In the genomic region with DNA sequence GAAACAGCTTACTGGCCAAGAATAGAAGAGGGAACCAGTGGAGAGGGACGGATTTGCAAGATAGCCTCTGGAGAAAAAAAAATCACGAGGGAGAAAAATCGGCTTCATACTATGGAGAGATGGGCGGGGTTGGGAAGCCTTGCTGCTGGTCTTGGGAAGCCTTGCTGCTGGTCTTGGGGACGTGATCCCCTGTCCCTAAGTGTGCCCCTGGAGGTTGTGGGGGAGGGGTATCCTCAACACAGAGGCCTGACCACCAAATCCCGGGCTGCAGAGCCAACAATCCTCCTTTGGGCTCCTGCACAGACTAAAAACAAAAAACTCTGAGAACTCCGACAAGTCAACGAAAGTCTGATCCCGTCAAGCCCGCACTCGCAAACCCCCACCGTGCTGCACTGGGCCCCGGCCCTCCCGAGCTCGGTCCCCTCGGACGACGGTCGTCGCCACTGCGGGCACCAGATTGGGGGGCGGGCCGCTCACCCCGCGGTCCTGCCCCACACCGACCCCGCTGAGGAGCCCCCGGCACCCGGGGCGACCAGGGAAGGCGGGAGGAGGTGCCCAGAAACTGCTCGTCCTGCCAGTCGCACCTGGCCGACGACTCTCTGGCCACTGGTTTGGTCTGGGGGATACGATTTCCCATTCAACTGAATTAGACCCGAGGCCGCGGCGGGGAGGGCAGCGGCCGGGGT, we compare ENCODE assay signal across 8 cellular contexts. TPM values are rescaled to one million over a fixed set of nuclear protein-coding genes. Genes with fewer than 3 reads are reported as not detected.
DNase-seq lines count a peak whose midpoint lies in the region; ATAC-seq and TF ChIP-seq lines count a peak whose summit lies in the region.

No MANE protein-coding gene starts in this region.

- POLR2A ChIA-PET in PC-3 (lab: Charles Lee; ENCODE audit: unreplicated experiment): interaction anchor here (0.6 kb wide), 1 partner anchor 748 kb away, joined by 3 read pairs; no protein-coding TSS in a partner anchor

- H3K4me2 ChIP-seq in GM23248 (ENCODE audit: unreplicated experiment): peak overlapping the region; percentile 70
- peak overlapping the region; percentile 96 for H3K4me2 ChIP-seq in PC-3 (ENCODE audit: low read length)

- peak overlapping the region; percentile 33 to 76 (median 60) for H3K4me3 Mint-ChIP-seq in CD4-positive, CD25-positive, alpha-beta regulatory T cell
- peak overlapping the region; percentile 35 for H3K4me3 Mint-ChIP-seq in memory B cell

- H3F3A ChIP-seq in GM23248 (ENCODE audit: insufficient read depth): peaks cover 7% of the 10 kb centered on the region; the same call in 1 of the 2 replicates
- no peaks in the 10 kb centered on the region for H3F3A ChIP-seq in PC-3 (ENCODE audit: low read length, unreplicated experiment)

- no TSS peak for BruUV-seq in PC-3 (replicated peaks; lab: Mats Ljungman, UMichigan)

- H4K20me1 ChIP-seq in GM23248 (ENCODE audit: insufficient read depth) (no peaks in the 10 kb centered on the region), PC-3 (ENCODE audit: low read length) (peaks cover 5% of the 10 kb centered on the region; the same call in 1 of the 2 replicates)

- no peak overlapping the region for H3K27ac ChIP-seq in CD4-positive, CD25-positive, alpha-beta regulatory T cell (ENCODE audit: insufficient read depth, low read length, poor library complexity, severe bottlenecking)
- H3K27ac ChIP-seq in GM23248 (no peak overlapping the region), PC-3 (ENCODE audit: low read length) (peak overlapping the region; percentile 70), dorsolateral prefrontal cortex (peak overlapping the region in 54 of 59 donors; percentile 25 to 93 (median 75)), thyroid gland (peak overlapping the region; percentile 46 to 85 (median 83))

- H3K4me1 Mint-ChIP-seq in CD4-positive, CD25-positive, alpha-beta regulatory T cell: peaks cover 0 to 17% (median 9%) of the 10 kb centered on the region in 4 donors
- no peaks in the 10 kb centered on the region for H3K4me1 Mint-ChIP-seq in memory B cell

- no peak for TF ChIP-seq POLR2A in thyroid gland (IDR thresholded peaks at IDR 0.05)

- H3K4me3 ChIP-seq in CD4-positive, CD25-positive, alpha-beta regulatory T cell (ENCODE audit: low read depth, low read length): no peak overlapping the region
- H3K4me3 ChIP-seq in GM23248 (peak overlapping the region; percentile 68), PC-3 (ENCODE audit: low read length) (peak overlapping the region; percentile 82), dorsolateral prefrontal cortex (peak overlapping the region; percentile 67 to 96 (median 88)), thyroid gland (replicated peaks in 1 of 3) (peak overlapping the region; percentile 74 to 90 (median 81))

- WGBS in GM23248 (ENCODE audit: low coverage in 1 of 2, low lambda C conversion rate in 2 of 2, missing lambda C conversion rate in 2 of 2), 2 experiments: 7% methylated on average over 39 of the region's 42 CpGs
- WGBS in thyroid gland, 2 donors: 4 to 7% methylated on average over 7 to 15 of the region's 42 CpGs

- intact Hi-C loops in PC-3 (cut with micrococcal nuclease): loop anchor here (10.0 kb wide), 2 partner anchors 145 to 295 kb away; a partner anchor contains a TSS
- intact Hi-C loops in dorsolateral prefrontal cortex (cut with DNase I): loop anchor here (2.0 to 10.0 kb wide), 5 partner anchors 23 to 295 kb away; a partner anchor contains a TSS
- intact Hi-C loops in thyroid gland (cut with DNase I): no loop called here

- in situ Hi-C loops in GM23248 (cut with MboI): loop anchor here (25.0 kb wide), 1 partner anchor 1037 kb away; no protein-coding TSS in a partner anchor

- H3K27ac Mint-ChIP-seq in CD4-positive, CD25-positive, alpha-beta regulatory T cell: peak overlapping the region in 1 of 3 donors; percentile 26
- H3K27ac Mint-ChIP-seq in memory B cell: no peak overlapping the region

- no peaks in the 10 kb centered on the region for H3K36me3 ChIP-seq in CD4-positive, CD25-positive, alpha-beta regulatory T cell (ENCODE audit: control insufficient read depth, insufficient read depth, low read length)
- H3K36me3 ChIP-seq in GM23248 (ENCODE audit: low read depth) (no peaks in the 10 kb centered on the region), PC-3 (ENCODE audit: low read depth, low read length) (no peaks in the 10 kb centered on the region), thyroid gland (no peaks in the 10 kb centered on the region)

- no peaks in the 10 kb centered on the region for H3K36me3 Mint-ChIP-seq in CD4-positive, CD25-positive, alpha-beta regulatory T cell
- no peaks in the 10 kb centered on the region for H3K36me3 Mint-ChIP-seq in memory B cell

- peak overlapping the region; percentile 43 for H3K9ac ChIP-seq in GM23248
- H3K9ac ChIP-seq in PC-3 (ENCODE audit: low read length): peak overlapping the region; percentile 100

- no peaks in the 10 kb centered on the region for H3K9me2 ChIP-seq in GM23248 (ENCODE audit: insufficient read depth)
- no peaks in the 10 kb centered on the region for H3K9me2 ChIP-seq in PC-3 (replicated peaks; ENCODE audit: low read length)

- H3K4me1 ChIP-seq in CD4-positive, CD25-positive, alpha-beta regulatory T cell (ENCODE audit: control insufficient read depth, insufficient read depth, low read length, poor library complexity, severe bottlenecking): peaks cover 13% of the 10 kb centered on the region
- H3K4me1 ChIP-seq in GM23248 (ENCODE audit: insufficient read depth): no peaks in the 10 kb centered on the region
- H3K4me1 ChIP-seq in PC-3 (ENCODE audit: insufficient read depth, low read length): peaks cover 23% of the 10 kb centered on the region
- H3K4me1 ChIP-seq in thyroid gland: peaks cover 0 to 13% of the 10 kb centered on the region in 2 donors

- no peak for ATAC-seq in CD4-positive, CD25-positive, alpha-beta regulatory T cell (ENCODE audit: low read depth in 2 of 2)
- ATAC-seq in PC-3 (no peak; the same call in 1 of the 2 replicates), memory B cell (ENCODE audit: low read depth) (no peak)

- H3K27me3 Mint-ChIP-seq in CD4-positive, CD25-positive, alpha-beta regulatory T cell: peaks cover 68% of the 10 kb centered on the region
- H3K27me3 Mint-ChIP-seq in memory B cell: peaks cover 19% of the 10 kb centered on the region

- H3K9me3 Mint-ChIP-seq in CD4-positive, CD25-positive, alpha-beta regulatory T cell: peaks cover 0 to 4% (median 0%) of the 10 kb centered on the region in 7 donors
- H3K9me3 Mint-ChIP-seq in memory B cell: no peaks in the 10 kb centered on the region

- H3K9me3 ChIP-seq in CD4-positive, CD25-positive, alpha-beta regulatory T cell (ENCODE audit: control insufficient read depth in 2 of 2, low read length in 2 of 2): no peaks in the 10 kb centered on the region
- H3K9me3 ChIP-seq in GM23248 (ENCODE audit: low read depth) (no peaks in the 10 kb centered on the region), PC-3 (ENCODE audit: low read length) (no peaks in the 10 kb centered on the region), thyroid gland (no peaks in the 10 kb centered on the region)

- CTCF ChIA-PET in PC-3 (lab: Charles Lee): interaction anchor here (0.6 to 1.3 kb wide), 5 partner anchors 20 to 243 kb away, joined by 3 to 6 read pairs (median 4); a partner anchor contains a TSS

- H3K27me3 ChIP-seq in CD4-positive, CD25-positive, alpha-beta regulatory T cell (ENCODE audit: control insufficient read depth, insufficient read depth, low read length): peaks cover 23% of the 10 kb centered on the region
- H3K27me3 ChIP-seq in GM23248 (replicated peaks; ENCODE audit: insufficient read depth) (0 out of 2 replicates have a peak, but pooled peaks cover 7% of the 10 kb centered on the region), PC-3 (ENCODE audit: low read length) (no peaks in the 10 kb centered on the region), dorsolateral prefrontal cortex (no peaks in the 10 kb centered on the region), thyroid gland (no peaks in the 10 kb centered on the region)

- no peaks in the 10 kb centered on the region for H3K79me2 ChIP-seq in GM23248 (ENCODE audit: insufficient read depth)
- H3K79me2 ChIP-seq in PC-3 (ENCODE audit: low read length): peaks cover 55% of the 10 kb centered on the region

- H2AFZ ChIP-seq in GM23248 (peak overlapping the region; percentile 81), PC-3 (ENCODE audit: low read length) (peak overlapping the region; percentile 46)

- TF ChIP-seq CTCF in PC-3 (conservative IDR thresholded peaks at IDR 0.05; ENCODE audit: low read depth, low read length): no peak
- peak in 1 of 56 donors; percentile 8 for TF ChIP-seq CTCF in dorsolateral prefrontal cortex (IDR thresholded peaks at IDR 0.05 in 54 of 56, conservative IDR thresholded peaks at IDR 0.05 in 2 of 56; ENCODE audit: low read depth in 1 of 56, partially characterized antibody in 56 of 56)
- no peak for TF ChIP-seq CTCF in thyroid gland (IDR thresholded peaks at IDR 0.05)

- DNase-seq in CD4-positive, CD25-positive, alpha-beta regulatory T cell: no peak
- peak; percentile 19 for DNase-seq in GM23248
- DNase-seq in PC-3: peak; percentile 37
- peak in 4 of 10 donors; percentile 11 to 48 (median 22) for DNase-seq in dorsolateral prefrontal cortex
- peak; percentile 4 to 24 for DNase-seq in memory B cell (ENCODE audit: low spot score in 2 of 2)
- DNase-seq in thyroid gland: peak; percentile 30 to 36
- DNase-seq in NCI-H510A (lab: John Stamatoyannopoulos, UW): no peak
- DNase-seq in MV-4-11 (lab: John Stamatoyannopoulos, UW): no peak

RNA-seq across cellular contexts. Expression of a gene that starts 0.7 kb away (rescaled TPM):
- total RNA-seq in CD4-positive, CD25-positive, alpha-beta regulatory T cell: 0.72 TPM
- under 1 TPM; 0.06 to 0.25 (median 0.16) TPM for polyA plus RNA-seq in CD4-positive, CD25-positive, alpha-beta regulatory T cell
- total RNA-seq in GM23248 (2014; rRNA removed; shearing (Covaris generic)): 0.76 and 1.9 TPM in 2 replicates
- 0.79 TPM in 2 replicates for polyA plus RNA-seq in GM23248 (2016; fragmentation: Nextera tagmentation; extraction: Ambion mirVana)
- total RNA-seq in PC-3 (2014; rRNA removed) (13.9 and 25.3 TPM in 2 replicates), dorsolateral prefrontal cortex (100 to 1,000 TPM in 67 of 120 experiments, 10 to 100 TPM in 53; 56.8 to 230 (median 104) TPM), thyroid gland (10 to 100 TPM; 24.5 to 46.0 (median 36.0) TPM)

Comparison
In these comparisons a context has a peak if more than half of its experiments do, and no peak if none do; other contexts are left out.
1. DNase-seq: peak in GM23248 (single experiment), PC-3 (single experiment), memory B cell (2 of 2) and thyroid gland (2 of 2); none in CD4-positive, CD25-positive, alpha-beta regulatory T cell (0 of 3), NCI-H510A (single experiment) and MV-4-11 (single experiment).
2. H3K27ac ChIP-seq: peak in PC-3 (single experiment), dorsolateral prefrontal cortex (54 of 59) and thyroid gland (3 of 3); none in CD4-positive, CD25-positive, alpha-beta regulatory T cell (single experiment) and GM23248 (single experiment).